2 cellular contexts compared by ENCODE assay signal in the genomic region with DNA sequence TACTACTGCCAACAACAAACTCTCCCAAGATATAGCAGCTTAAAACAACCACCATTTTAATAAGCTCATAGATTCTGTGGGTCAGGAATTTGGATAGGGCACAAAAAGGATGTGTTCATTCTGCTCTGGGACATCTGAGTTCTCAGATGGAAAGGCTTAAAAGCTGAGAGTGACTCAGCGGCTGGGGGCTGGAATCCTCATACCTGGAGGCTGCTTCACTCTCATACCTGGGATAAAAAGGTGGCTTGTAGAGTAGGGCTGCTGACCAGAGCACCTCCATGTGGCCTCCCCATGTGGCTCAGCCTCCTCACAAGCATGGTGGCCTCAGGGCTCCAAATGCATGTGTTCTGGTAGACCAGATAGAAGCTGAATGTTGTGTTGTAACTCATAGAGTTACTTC.
TF ChIP-seq lines count a peak whose summit lies in the region.

No MANE protein-coding gene starts in this region.

TF ChIP-seq in GM23338, 12 proteins besides CTCF, POLR2A, EP300 and RAD21:
- TF ChIP-seq ZNF331 (CRISPR knock-in tag; IDR thresholded peaks at IDR 0.05; ENCODE audit: low read depth) (no peak), STAT1 (IDR thresholded peaks at IDR 0.05; ENCODE audit: unreplicated experiment) (no peak), CREB1 (CRISPR knock-in tag; IDR thresholded peaks at IDR 0.05; ENCODE audit: low read depth) (no peak)
TF ChIP-seq in GM23338: peak in this region for 0.

TF ChIP-seq in H1, 55 proteins besides CTCF, POLR2A, EP300 and RAD21:
- TF ChIP-seq GTF2F1 (IDR thresholded peaks at IDR 0.05; ENCODE audit: borderline replicate concordance, low read depth, low read length) (no peak), EGR1 (IDR thresholded peaks at IDR 0.05; ENCODE audit: borderline replicate concordance, low read depth, low read length) (no peak), RBBP5 (IDR thresholded peaks at IDR 0.05; ENCODE audit: borderline replicate concordance, low read depth, low read length) (no peak), ZNF274 (IDR thresholded peaks at IDR 0.05; ENCODE audit: borderline replicate concordance, extremely low read depth, low read length) (no peak), HDAC2 (IDR thresholded peaks at IDR 0.05; ENCODE audit: borderline replicate concordance in 1 of 2, low read depth in 2 of 2, low read length in 2 of 2) (no peak)
